Comparison of ENCODE assay signal across 10 cellular contexts in the genomic region with DNA sequence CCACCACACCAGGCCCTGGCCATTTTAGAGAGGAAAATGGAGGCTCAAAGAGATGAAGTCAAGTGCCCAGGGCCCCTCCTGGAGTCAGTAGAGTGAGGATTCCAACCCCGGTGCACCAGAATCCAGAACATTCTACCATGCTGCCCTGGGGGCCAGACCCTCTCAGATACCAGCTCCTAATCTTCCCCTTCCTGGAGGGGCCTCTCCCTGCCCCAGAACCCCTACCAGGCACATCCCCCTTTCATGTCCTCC. TPM values are rescaled to one million over a fixed set of nuclear protein-coding genes. Genes with fewer than 3 reads are reported as not detected.
DNase-seq lines count a peak whose midpoint lies in the region; ATAC-seq, FAIRE-seq and TF ChIP-seq lines count a peak whose summit lies in the region.
"Had no signal": no experiment of that assay in that cellular context is flagged by ENCODE, and none has a peak within 500 bp of the region (broad histone marks: within the 10 kb centered on the region; RNA-seq: fewer than 3 reads in every experiment).

No MANE protein-coding gene starts in this region.

- H3K27ac Mint-ChIP-seq in activated CD4-positive, alpha-beta memory T cell treated with anti-CD3 and anti-CD28 coated beads, Interleukin-2, amount 10 ng/mL, durations not matched to agents 7 days and 5 days, result peak overlapping the region; percentile 89

- intact Hi-C loops in IMR-90 (cut with micrococcal nuclease), result loop anchor here (5.0 kb wide), 1 partner anchor 99 kb away; a partner anchor contains a TSS

- H3K18ac ChIP-seq in IMR-90 (ENCODE audit: low read depth, low read length), result no peak overlapping the region

- no peak overlapping the region for H2AK5ac ChIP-seq in IMR-90 (ENCODE audit: low read depth, low read length)

- POLR2A ChIA-PET in IMR-90 (lab: Charles Lee; ENCODE audit: unreplicated experiment), result no interaction called here
- POLR2A ChIA-PET in activated CD4-positive, alpha-beta memory T cell treated with anti-CD3 and anti-CD28 coated beads, Interleukin-2, amount 10 ng/mL, durations not matched to agents 7 days and 5 days (lab: Charles Lee), result interaction anchor here (1.1 to 3.3 kb wide), 6 partner anchors 22 to 330 kb away, joined by 4 to 15 read pairs (median 6); a partner anchor contains a TSS

- H3K27ac ChIP-seq in IMR-90 (ENCODE audit: insufficient read depth, low read length), result no peak overlapping the region
- H3K27ac ChIP-seq in keratinocyte (ENCODE audit: control insufficient read depth, insufficient read depth, low read length), result peak overlapping the region; percentile 48
- H3K27ac ChIP-seq in stomach smooth muscle (ENCODE audit: low read length), result peak overlapping the region; percentile 46
- H3K27ac ChIP-seq in SJCRH30, result no peak overlapping the region

- H2BK20ac ChIP-seq in IMR-90 (ENCODE audit: low read depth, low read length), result no peak overlapping the region

- no peak overlapping the region for H3K4me3 ChIP-seq in IMR-90 (ENCODE audit: insufficient read depth, low read depth, low read length)
- no peak overlapping the region for H3K4me3 ChIP-seq in keratinocyte (ENCODE audit: control insufficient read depth in 2 of 3, extremely low read depth in 1 of 3, insufficient read depth in 2 of 3, low read depth in 1 of 3, low read length in 3 of 3)
- no peak overlapping the region for H3K4me3 ChIP-seq in stomach smooth muscle (ENCODE audit: low read length in 2 of 2)
- H3K4me3 ChIP-seq in SJCRH30, result no peak overlapping the region

- BruUV-seq in IMR-90 (replicated peaks; lab: Mats Ljungman, UMichigan), result no TSS peak

- peaks cover 23% of the 10 kb centered on the region for H4K20me1 ChIP-seq in IMR-90 (ENCODE audit: insufficient read depth, low read length)
- H4K20me1 ChIP-seq in keratinocyte (ENCODE audit: control insufficient read depth, extremely low read depth, insufficient read depth, low read length), result no peaks in the 10 kb centered on the region

- H3K9me1 ChIP-seq in IMR-90 (ENCODE audit: insufficient read depth, low read length) (0 out of 2 replicates have a peak, but pooled peaks cover 3% of the 10 kb centered on the region), keratinocyte (ENCODE audit: control insufficient read depth, extremely low read depth, insufficient read depth, low read length) (peaks cover 3% of the 10 kb centered on the region)

- H3K4me3 Mint-ChIP-seq in activated CD4-positive, alpha-beta memory T cell treated with anti-CD3 and anti-CD28 coated beads, Interleukin-2, amount 10 ng/mL, durations not matched to agents 7 days and 5 days, result peak overlapping the region; percentile 13

- H3K79me2 ChIP-seq in keratinocyte (ENCODE audit: control insufficient read depth, insufficient read depth, low read length), result no peaks in the 10 kb centered on the region

- no peak overlapping the region for H3K4ac ChIP-seq in IMR-90 (ENCODE audit: low read depth, low read length)

- H3K36me3 Mint-ChIP-seq in activated CD4-positive, alpha-beta memory T cell treated with anti-CD3 and anti-CD28 coated beads, Interleukin-2, amount 10 ng/mL, durations not matched to agents 7 days and 5 days (ENCODE audit: low read depth), result peaks cover 29% of the 10 kb centered on the region

- H4K91ac ChIP-seq in IMR-90 (ENCODE audit: insufficient read depth, low read depth, low read length), result no peak overlapping the region

- no peak for TF ChIP-seq RAD21 in IMR-90 (IDR thresholded peaks at IDR 0.05; ENCODE audit: low read length)

- CTCF ChIA-PET in IMR-90 (lab: Yijun Ruan, JAX), result no interaction called here
- CTCF ChIA-PET in activated CD4-positive, alpha-beta memory T cell treated with anti-CD3 and anti-CD28 coated beads, Interleukin-2, amount 10 ng/mL, durations not matched to agents 7 days and 5 days (lab: Charles Lee), result interaction anchor here (0.7 to 3.3 kb wide), 4 partner anchors 36 to 198 kb away, joined by 3 to 24 read pairs (median 6); a partner anchor contains a TSS

- TF ChIP-seq POLR2A in IMR-90 (IDR thresholded peaks at IDR 0.05; ENCODE audit: low read depth, low read length), result no peak

- no peak overlapping the region for H4K5ac ChIP-seq in IMR-90 (ENCODE audit: low read depth, low read length)

- ATAC-seq in IMR-90 (ENCODE audit: low read depth) (no peak), HG03108 (IDR thresholded peaks at IDR 0.05; ENCODE audit: unreplicated experiment) (no peak)

- no peak overlapping the region for H2AFZ ChIP-seq in IMR-90 (replicated peaks; ENCODE audit: low read length, poor library complexity)
- H2AFZ ChIP-seq in keratinocyte (ENCODE audit: control insufficient read depth, low read length), result no peak overlapping the region

- dilution Hi-C loops in IMR-90 (cut with HindIII; ENCODE audit: low sequenced_read_pairs, unreplicated experiment), result no loop called here
- dilution Hi-C loops in keratinocyte (cut with MboI; ENCODE audit: extremely low pct_ligation_motif_present, low sequenced_read_pairs), result no loop called here

- H3K4me1 ChIP-seq in IMR-90 (ENCODE audit: control insufficient read depth, insufficient read depth, low read length) (peaks cover 13% of the 10 kb centered on the region), keratinocyte (ENCODE audit: control insufficient read depth, extremely low read depth, insufficient read depth, low read length) (peaks cover 22% of the 10 kb centered on the region), stomach smooth muscle (ENCODE audit: control insufficient read depth, insufficient read depth, low read length) (peaks cover 18% of the 10 kb centered on the region), SJCRH30 (peaks cover 13% of the 10 kb centered on the region)

- no peak overlapping the region for H4K8ac ChIP-seq in IMR-90 (ENCODE audit: low read depth in 2 of 2, low read length in 2 of 2)

- WGBS in IMR-90 (ENCODE audit: extremely low coverage in 2 of 2, insufficient read length in 1 of 2), 2 experiments, result no CpG with 5 or more reads among the region's 1 CpG

- H3K27me3 ChIP-seq in IMR-90 (ENCODE audit: control insufficient read depth, insufficient read depth, low read length) (no peaks in the 10 kb centered on the region), keratinocyte (ENCODE audit: control insufficient read depth, extremely low read depth, insufficient read depth, low read length) (no peaks in the 10 kb centered on the region), stomach smooth muscle (ENCODE audit: control insufficient read depth in 1 of 2, insufficient read depth in 2 of 2, low read length in 2 of 2) (no peaks in the 10 kb centered on the region), SJCRH30 (no peaks in the 10 kb centered on the region)

- no peak overlapping the region for H3K23ac ChIP-seq in IMR-90 (ENCODE audit: low read depth, low read length)

- no peak overlapping the region for H2AK9ac ChIP-seq in IMR-90 (replicated peaks; ENCODE audit: low read depth, low read length, poor library complexity)

- peaks cover 55% of the 10 kb centered on the region for H3K4me1 Mint-ChIP-seq in activated CD4-positive, alpha-beta memory T cell treated with anti-CD3 and anti-CD28 coated beads, Interleukin-2, amount 10 ng/mL, durations not matched to agents 7 days and 5 days

- H3K14ac ChIP-seq in IMR-90 (replicated peaks; ENCODE audit: low read depth, low read length), result no peak overlapping the region

- no peaks in the 10 kb centered on the region for H3K9me3 Mint-ChIP-seq in activated CD4-positive, alpha-beta memory T cell treated with anti-CD3 and anti-CD28 coated beads, Interleukin-2, amount 10 ng/mL, durations not matched to agents 7 days and 5 days

- peaks cover 4 to 15% of the 10 kb centered on the region in 2 experiments; a peak in 2 of 4 replicates for H3K79me1 ChIP-seq in IMR-90 (ENCODE audit: low read depth in 1 of 2, low read length in 2 of 2)

- no peak overlapping the region for H3K4me2 ChIP-seq in IMR-90 (ENCODE audit: low read depth, low read length)
- no peak overlapping the region for H3K4me2 ChIP-seq in keratinocyte (ENCODE audit: control insufficient read depth, extremely low read depth, insufficient read depth, low read depth, low read length)

- in situ Hi-C loops in IMR-90 (cut with MboI; ENCODE audit: low sequenced_read_pairs), result loop anchor here (25.0 kb wide), 1 partner anchor 179 kb away; a partner anchor contains a TSS

- TF ChIP-seq CTCF in IMR-90 (conservative IDR thresholded peaks at IDR 0.05; ENCODE audit: low read depth, low read length) (no peak), keratinocyte (optimal IDR thresholded peaks at IDR 0.05 in 1 of 3, IDR thresholded peaks at IDR 0.05 in 1 of 3, conservative IDR thresholded peaks at IDR 0.05 in 1 of 3; ENCODE audit: extremely low read depth in 1 of 3, insufficient read depth in 2 of 3, low read length in 3 of 3) (no peak)

- no peak overlapping the region for H2BK120ac ChIP-seq in IMR-90 (ENCODE audit: low read depth, low read length)

- DNase-seq in IMR-90, result no peak
- DNase-seq in activated CD4-positive, alpha-beta memory T cell treated with anti-CD3 and anti-CD28 coated beads, Interleukin-2, amount 10 ng/mL, durations not matched to agents 7 days and 5 days, result no peak
- no peak for DNase-seq in keratinocyte (ENCODE audit: low read depth, low spot score)
- no peak for DNase-seq in CD1c-positive myeloid dendritic cell (ENCODE audit: extremely low spot score)
- DNase-seq in SJCRH30, result no peak
- DNase-seq: activated CD4-positive, alpha-beta T cell treated with anti-CD3 and anti-CD28 coated beads, Interleukin-2, amount 50 U/mL, for 4 hours; Karpas-422; NCI-H226 had no signal

- H3K36me3 ChIP-seq in IMR-90 (ENCODE audit: control insufficient read depth, insufficient read depth, low read length), result peaks cover 28% of the 10 kb centered on the region
- H3K36me3 ChIP-seq in keratinocyte (ENCODE audit: control insufficient read depth in 2 of 2, extremely low read depth in 1 of 2, insufficient read depth in 2 of 2, low read length in 2 of 2), result peaks cover 7 to 27% of the 10 kb centered on the region in 2 experiments
- peaks cover 3 to 5% of the 10 kb centered on the region in 2 donors for H3K36me3 ChIP-seq in stomach smooth muscle (ENCODE audit: control insufficient read depth in 2 of 2, insufficient read depth in 2 of 2, low read length in 2 of 2)
- peaks cover 29% of the 10 kb centered on the region for H3K36me3 ChIP-seq in SJCRH30

- H3K9ac ChIP-seq in IMR-90 (ENCODE audit: low read depth, low read length) (no peak overlapping the region), keratinocyte (ENCODE audit: control insufficient read depth, extremely low read depth, insufficient read depth, low read length) (no peak overlapping the region), stomach smooth muscle (ENCODE audit: low read length in 2 of 2) (no peak overlapping the region)

- H2BK15ac ChIP-seq in IMR-90 (ENCODE audit: low read depth, low read length), result no peak overlapping the region

- no peak overlapping the region for H3K56ac ChIP-seq in IMR-90 (ENCODE audit: extremely low read depth, insufficient read depth, low read length)

- H3K27me3 Mint-ChIP-seq in activated CD4-positive, alpha-beta memory T cell treated with anti-CD3 and anti-CD28 coated beads, Interleukin-2, amount 10 ng/mL, durations not matched to agents 7 days and 5 days, result peaks cover 4% of the 10 kb centered on the region

- peak overlapping the region; percentile 16 for H2BK5ac ChIP-seq in IMR-90 (ENCODE audit: low read depth, low read length, poor library complexity, severe bottlenecking)

- H3K9me3 ChIP-seq in IMR-90 (ENCODE audit: control insufficient read depth, insufficient read depth, low read length) (no peaks in the 10 kb centered on the region), keratinocyte (ENCODE audit: control insufficient read depth, low read depth, low read length) (no peaks in the 10 kb centered on the region), stomach smooth muscle (ENCODE audit: control insufficient read depth in 2 of 2, low read length in 2 of 2) (no peaks in the 10 kb centered on the region), SJCRH30 (replicated peaks) (no peaks in the 10 kb centered on the region)

- no peak for FAIRE-seq in keratinocyte (lab: Jason Lieb, UNC)

RNA-seq across cellular contexts. Expression of a gene that starts 11.1 kb away (rescaled TPM):
- total RNA-seq in IMR-90 (2012; rRNA removed), result 0.18 TPM in 1 of 2 replicates, not detected in the other
- polyA plus RNA-seq in IMR-90 (2012; rRNA removed), result 0.97 and 0.99 TPM in 2 replicates
- polyA plus RNA-seq in IMR-90 (2012; cell fraction: cytosol; rRNA removed), result 0.27 and 0.67 TPM in 2 replicates
- polyA plus RNA-seq in IMR-90 (2012; cell fraction: nucleus; rRNA removed; ENCODE audit: low replicate concordance), result 8.4 and 12.7 TPM in 2 replicates
- 10 to 100 TPM; 22.9 to 24.9 TPM for total RNA-seq in activated CD4-positive, alpha-beta memory T cell treated with anti-CD3 and anti-CD28 coated beads, Interleukin-2, amount 10 ng/mL, durations not matched to agents 7 days and 5 days
- 5.6 to 20.4 TPM (median 6.0 TPM) in 3 replicates for polyA plus RNA-seq in keratinocyte
- 6.8 TPM for polyA plus RNA-seq in keratinocyte (2011; ENCODE audit: low read depth)
- 7.4 and 15.5 TPM in 2 replicates for polyA plus RNA-seq in keratinocyte (2011; cell fraction: cytosol; rRNA removed)
- 32.9 and 44.6 TPM in 2 replicates for polyA plus RNA-seq in keratinocyte (2011; cell fraction: nucleus; rRNA removed)
- 4.6 and 7.5 TPM in 2 replicates for polyA plus RNA-seq in keratinocyte (2012; ENCODE audit: low replicate concordance)
- 3.9 to 9.7 TPM (median 6.0 TPM) in 3 replicates for polyA minus RNA-seq in keratinocyte
- 5.4 TPM for polyA minus RNA-seq in keratinocyte (2011; cell fraction: cytosol; rRNA and poly(A)+ RNA removed)
- polyA minus RNA-seq in keratinocyte (2011; cell fraction: nucleus; rRNA and poly(A)+ RNA removed), result 4.7 and 5.5 TPM in 2 replicates
- not detected in 2 replicates for total RNA-seq in SJCRH30 (2014; rRNA removed; shearing (Covaris generic))

RNA-seq across cellular contexts. Expression of a gene that starts 40.1 kb away (rescaled TPM):
- total RNA-seq in IMR-90 (2012; rRNA removed), result not detected in 2 replicates
- polyA plus RNA-seq in IMR-90 (2012; rRNA removed) (not detected in 2 replicates), keratinocyte (9.1 to 19.7 TPM (median 19.6 TPM) in 3 replicates)
- not detected in 2 replicates for polyA plus RNA-seq in IMR-90 (2012; cell fraction: cytosol; rRNA removed)
- not detected in 2 replicates for polyA plus RNA-seq in IMR-90 (2012; cell fraction: nucleus; rRNA removed; ENCODE audit: low replicate concordance)
- not detected for total RNA-seq in activated CD4-positive, alpha-beta memory T cell treated with anti-CD3 and anti-CD28 coated beads, Interleukin-2, amount 10 ng/mL, durations not matched to agents 7 days and 5 days
- polyA plus RNA-seq in keratinocyte (2011; ENCODE audit: low read depth), result 8.7 TPM
- 16.2 and 26.5 TPM in 2 replicates for polyA plus RNA-seq in keratinocyte (2011; cell fraction: cytosol; rRNA removed)
- 28.7 and 31.3 TPM in 2 replicates for polyA plus RNA-seq in keratinocyte (2011; cell fraction: nucleus; rRNA removed)
- polyA plus RNA-seq in keratinocyte (2012; ENCODE audit: low replicate concordance), result 11.3 and 42.2 TPM in 2 replicates
- 11.3 to 31.1 TPM (median 23.5 TPM) in 3 replicates for polyA minus RNA-seq in keratinocyte
- 21.7 TPM for polyA minus RNA-seq in keratinocyte (2011; cell fraction: cytosol; rRNA and poly(A)+ RNA removed)
- polyA minus RNA-seq in keratinocyte (2011; cell fraction: nucleus; rRNA and poly(A)+ RNA removed), result 6.1 and 6.9 TPM in 2 replicates
- total RNA-seq in SJCRH30 (2014; rRNA removed; shearing (Covaris generic)), result 0.28 and 0.71 TPM in 2 replicates

RNA-seq across cellular contexts. Expression of a gene that starts 55.8 kb away (rescaled TPM):
- not detected in 2 replicates for total RNA-seq in IMR-90 (2012; rRNA removed)
- polyA plus RNA-seq in IMR-90 (2012; rRNA removed), result not detected in 2 replicates
- polyA plus RNA-seq in IMR-90 (2012; cell fraction: cytosol; rRNA removed), result not detected in 2 replicates
- not detected in 2 replicates for polyA plus RNA-seq in IMR-90 (2012; cell fraction: nucleus; rRNA removed; ENCODE audit: low replicate concordance)
- not detected for total RNA-seq in activated CD4-positive, alpha-beta memory T cell treated with anti-CD3 and anti-CD28 coated beads, Interleukin-2, amount 10 ng/mL, durations not matched to agents 7 days and 5 days
- 1,330 to 7,133 TPM (median 1,668 TPM) in 3 replicates for polyA plus RNA-seq in keratinocyte
- 2,078 TPM for polyA plus RNA-seq in keratinocyte (2011; ENCODE audit: low read depth)
- polyA plus RNA-seq in keratinocyte (2011; cell fraction: cytosol; rRNA removed), result 1,317 and 3,328 TPM in 2 replicates
- polyA plus RNA-seq in keratinocyte (2011; cell fraction: nucleus; rRNA removed), result 746 and 1,115 TPM in 2 replicates
- polyA plus RNA-seq in keratinocyte (2012; ENCODE audit: low replicate concordance), result 3,308 and 8,816 TPM in 2 replicates
- 127 to 666 TPM (median 341 TPM) in 3 replicates for polyA minus RNA-seq in keratinocyte
- 1,769 TPM for polyA minus RNA-seq in keratinocyte (2011; cell fraction: cytosol; rRNA and poly(A)+ RNA removed)
- 213 and 279 TPM in 2 replicates for polyA minus RNA-seq in keratinocyte (2011; cell fraction: nucleus; rRNA and poly(A)+ RNA removed)
- not detected in 2 replicates for total RNA-seq in SJCRH30 (2014; rRNA removed; shearing (Covaris generic))

Comparison
In these comparisons a context has a peak if more than half of its experiments do, and no peak if none do; other contexts are left out.
1. H3K27ac ChIP-seq: peak in keratinocyte (single experiment) and stomach smooth muscle (single experiment); none in IMR-90 (single experiment) and SJCRH30 (single experiment).
2. RNA of a gene that starts 11.1 kb away (total RNA-seq): 22.9 to 24.9 TPM in activated CD4-positive, alpha-beta memory T cell treated with anti-CD3 and anti-CD28 coated beads, Interleukin-2, amount 10 ng/mL, durations not matched to agents 7 days and 5 days; 0.18 TPM in IMR-90 and not detected in SJCRH30; every median in the first group is over 10 times any median in the second.